In genomic region chr12:47949441-47950341, GRCh38 we compare ENCODE assay signal across 8 cellular contexts. TPM values are rescaled to one million over a fixed set of nuclear protein-coding genes. Genes with fewer than 3 reads are reported as not detected.
DNase-seq lines count a peak whose midpoint lies in the region; ATAC-seq and TF ChIP-seq lines count a peak whose summit lies in the region.

No MANE protein-coding gene starts in this region.

- H3K36me3 ChIP-seq in HEK293 (ENCODE audit: control insufficient read depth in 2 of 2, insufficient read depth in 1 of 2, low read length in 2 of 2) (no peaks in the 10 kb centered on the region), liver (ENCODE audit: control insufficient read depth in 4 of 4, insufficient read depth in 3 of 4, low read depth in 1 of 4, low read length in 3 of 4) (no peaks in the 10 kb centered on the region)

- H3K9me3 ChIP-seq in HEK293 (ENCODE audit: control insufficient read depth, insufficient read depth, low read depth, low read length) (no peaks in the 10 kb centered on the region), liver (ENCODE audit: control insufficient read depth in 4 of 4, low read length in 3 of 4) (no peaks in the 10 kb centered on the region)

- CTCF ChIA-PET in HEK293 (lab: Yijun Ruan, JAX), result interaction anchor here (0.6 to 6.9 kb wide), 36 partner anchors 9 to 1462 kb away, joined by 3 to 45 read pairs (median 4); partner anchors contain the start of genes TMEM106C and VDR

- H3K4me3 ChIP-seq in HEK293 (ENCODE audit: low read depth, low read length), result no peak overlapping the region
- no peak overlapping the region for H3K4me3 ChIP-seq in dorsolateral prefrontal cortex
- no peak overlapping the region for H3K4me3 ChIP-seq in liver (ENCODE audit: low read depth in 1 of 3, low read length in 3 of 3)

- 22% methylated on average over 32 of the region's 32 CpGs for WGBS in liver

- intact Hi-C loops in dorsolateral prefrontal cortex (cut with DNase I), result loop anchor here (10.0 kb wide), 2 partner anchors 155 to 235 kb away; no protein-coding TSS in a partner anchor

- H3K4me1 ChIP-seq in HEK293 (ENCODE audit: control insufficient read depth, insufficient read depth, low read length), result no peaks in the 10 kb centered on the region; the same call in 1 of the 2 replicates
- peaks cover 2 to 18% (median 13%) of the 10 kb centered on the region in 4 donors for H3K4me1 ChIP-seq in liver (ENCODE audit: control insufficient read depth in 4 of 4, insufficient read depth in 4 of 4, low read length in 3 of 4)

- no peak overlapping the region for H3K9ac ChIP-seq in liver (ENCODE audit: low read depth in 1 of 2, low read length in 2 of 2)

- H3K27ac ChIP-seq in HEK293 (ENCODE audit: extremely low read depth, low read depth, low read length), result no peak overlapping the region
- no peak overlapping the region for H3K27ac ChIP-seq in dorsolateral prefrontal cortex
- peak overlapping the region in 1 of 2 donors; percentile 23 for H3K27ac ChIP-seq in liver (ENCODE audit: low read depth in 1 of 2, low read length in 2 of 2)

- TF ChIP-seq CTCF in HEK293 (tag by site-specific recombination; IDR thresholded peaks at IDR 0.05), result peak; percentile 87
- TF ChIP-seq CTCF in dorsolateral prefrontal cortex (IDR thresholded peaks at IDR 0.05 in 54 of 56, conservative IDR thresholded peaks at IDR 0.05 in 2 of 56; ENCODE audit: low read depth in 1 of 56, partially characterized antibody in 56 of 56), result peak; percentile 19 to 77 (median 67)
- peak; percentile 75 for TF ChIP-seq CTCF in liver (IDR thresholded peaks at IDR 0.05; ENCODE audit: low read depth, low read length, missing input control)

- H3K27me3 ChIP-seq in dorsolateral prefrontal cortex (peaks cover 0 to 35% (median 0%) of the 10 kb centered on the region in 45 donors), liver (ENCODE audit: control insufficient read depth in 4 of 4, insufficient read depth in 4 of 4, low read length in 3 of 4) (no peaks in the 10 kb centered on the region)

- peak; percentile 82 to 87 for TF ChIP-seq RAD21 in liver (IDR thresholded peaks at IDR 0.05)

- ATAC-seq in GM18907 (IDR thresholded peaks at IDR 0.05; ENCODE audit: unreplicated experiment), result no peak

- DNase-seq in COR-L47 (lab: John Stamatoyannopoulos, UW) (peak; percentile 27), NCI-H446 treated with DMSO at 0.1 percent for 48 hours (lab: John Stamatoyannopoulos, UW) (peak; percentile 26), dorsolateral prefrontal cortex (peak in 8 of 10 donors; percentile 41 to 70 (median 46))
- peak; percentile 61 for DNase-seq in activated CD4-positive, CD25-positive, alpha-beta regulatory T cell treated with anti-CD3 and anti-CD28 coated beads, Interleukin-2, amount 50 U/mL, for 72 hours
- DNase-seq in stimulated activated CD8-positive, alpha-beta memory T cell treated with anti-CD3 and anti-CD28 coated beads, Interleukin-4, amount 100 ng/mL, for 48 hours, result peak; percentile 75

- POLR2A ChIA-PET in HEK293 (lab: Yijun Ruan, JAX), result interaction anchor here (0.6 to 1.1 kb wide), 4 partner anchors 44 to 117 kb away, joined by 4 to 9 read pairs (median 4); partner anchors contain the start of gene VDR

TF ChIP-seq in HEK293, 187 proteins besides CTCF, POLR2A, EP300 and RAD21 (continues in another document):
- TF ChIP-seq ZNF654 (tag by site-specific recombination; IDR thresholded peaks at IDR 0.05; ENCODE audit: low read depth) (peak; percentile 68), ZNF239 (tag by site-specific recombination; IDR thresholded peaks at IDR 0.05) (no peak), ZNF2 (tag by site-specific recombination; IDR thresholded peaks at IDR 0.05) (peak; percentile 45; the same call in 1 of the 2 replicates), ZNF138 (tag by site-specific recombination; IDR thresholded peaks at IDR 0.05; ENCODE audit: borderline replicate concordance) (no peak), PRDM4 (tag by site-specific recombination; IDR thresholded peaks at IDR 0.05) (no peak), ZNF16 (tag by site-specific recombination; IDR thresholded peaks at IDR 0.05; ENCODE audit: low read depth) (no peak), SP7 (tag by site-specific recombination; IDR thresholded peaks at IDR 0.05) (peak; percentile 36), ZNF645 (tag by site-specific recombination; IDR thresholded peaks at IDR 0.05) (no peak)

TF ChIP-seq in liver, 16 proteins besides CTCF, POLR2A, EP300 and RAD21:
- TF ChIP-seq TAF1 (conservative IDR thresholded peaks at IDR 0.05) (no peak), JUND (IDR thresholded peaks at IDR 0.05) (peak in 1 of 2 donors; percentile 52), REST (IDR thresholded peaks at IDR 0.05) (no peak), RXRA (IDR thresholded peaks at IDR 0.05) (peak; percentile 73 to 90), ATF3 (IDR thresholded peaks at IDR 0.05) (no peak), YY1 (IDR thresholded peaks at IDR 0.05) (no peak), ZBTB33 (IDR thresholded peaks at IDR 0.05) (no peak), HNF4A (conservative IDR thresholded peaks at IDR 0.05) (peak; percentile 59 to 81), EGR1 (IDR thresholded peaks at IDR 0.05; ENCODE audit: low read depth in 2 of 2) (no peak), GABPA (IDR thresholded peaks at IDR 0.05 in 1 of 2, conservative IDR thresholded peaks at IDR 0.05 in 1 of 2) (no peak), NR2F2 (IDR thresholded peaks at IDR 0.05) (no peak), FOXA1 (IDR thresholded peaks at IDR 0.05) (no peak), MAX (IDR thresholded peaks at IDR 0.05) (no peak), HNF4G (IDR thresholded peaks at IDR 0.05) (no peak), SP1 (IDR thresholded peaks at IDR 0.05) (peak; percentile 75), FOXA2 (IDR thresholded peaks at IDR 0.05) (peak; percentile 71)

RNA-seq across cellular contexts. Expression of gene TMEM106C, which starts 13.7 kb away (rescaled TPM):
- total RNA-seq in dorsolateral prefrontal cortex (10 to 100 TPM; 21.4 to 75.3 (median 46.1) TPM), liver (10 to 100 TPM; 18.8 to 57.8 TPM)
- polyA plus RNA-seq in liver, result 10 to 100 TPM; 16.2 to 31.5 TPM

RNA-seq across cellular contexts. Expression of gene VDR, which starts 44.9 kb away (rescaled TPM):
- 1 to 10 TPM in 18 of 120 experiments, under 1 TPM in 96, not detected in 6; 0.12 to 2.9 (median 0.42) TPM for total RNA-seq in dorsolateral prefrontal cortex
- under 1 TPM; 0.25 to 0.42 TPM for total RNA-seq in liver
- under 1 TPM; 0.28 to 0.47 TPM for polyA plus RNA-seq in liver

RNA-seq across cellular contexts. Expression of gene COL2A1, which starts 54.6 kb away (rescaled TPM):
- total RNA-seq in dorsolateral prefrontal cortex (1 to 10 TPM in 13 of 120 experiments, under 1 TPM in 73, not detected in 34; 0.10 to 1.8 (median 0.35) TPM), liver (100 to 1,000 TPM in 1 of 2 donors, not detected in 1; 321 TPM)
- polyA plus RNA-seq in liver, result not detected
